ENCODE assay signal across 8 cellular contexts in genomic region chr3:42043116-42043796, GRCh38. TPM values are rescaled to one million over a fixed set of nuclear protein-coding genes. Genes with fewer than 3 reads are reported as not detected.
DNase-seq lines count a peak whose midpoint lies in the region; ATAC-seq and TF ChIP-seq lines count a peak whose summit lies in the region.

No MANE protein-coding gene starts in this region.

- no peak overlapping the region; the same call in 1 of the 2 replicates for H3K4me2 ChIP-seq in OCI-LY1 (ENCODE audit: low read length)

- ATAC-seq in psoas muscle = peak; percentile 62 to 69 (median 64)
- no peak for ATAC-seq in HG03159 (IDR thresholded peaks at IDR 0.05; ENCODE audit: unreplicated experiment)

- no peaks in the 10 kb centered on the region for H4K20me1 ChIP-seq in OCI-LY1 (ENCODE audit: insufficient read depth, low read length)

- H3K4me3 ChIP-seq in OCI-LY1 (ENCODE audit: low read depth, low read length, poor library complexity, severe bottlenecking) (no peak overlapping the region), psoas muscle (peak overlapping the region; percentile 42)

- peaks cover 92% of the 10 kb centered on the region for H3K79me2 ChIP-seq in OCI-LY1 (ENCODE audit: insufficient read depth, low read length)

- H3K4me1 ChIP-seq in OCI-LY1 (ENCODE audit: insufficient read depth, low read length, severe bottlenecking) (peaks cover 70% of the 10 kb centered on the region), psoas muscle (peaks cover 64% of the 10 kb centered on the region)

- no peak for TF ChIP-seq CTCF in OCI-LY1 (IDR thresholded peaks at IDR 0.05; ENCODE audit: low read length)
- TF ChIP-seq CTCF in psoas muscle (IDR thresholded peaks at IDR 0.05) = no peak

- WGBS in psoas muscle, 3 donors = 17 to 24% (median 23%) methylated on average over 9 of the region's 9 CpGs

- DNase-seq in ELR (ENCODE audit: low read depth) (peak; percentile 53), glomerular endothelial cell (ENCODE audit: extremely low read depth, low read depth, low spot score) (peak; percentile 94), psoas muscle (no peak), posterior cingulate gyrus (no peak), cerebellar cortex (ENCODE audit: low spot score) (no peak), cerebellar nuclear complex (lab: John Stamatoyannopoulos, UW) (no peak)

- H3K9me3 ChIP-seq in OCI-LY1 (ENCODE audit: low read length) = no peaks in the 10 kb centered on the region
- no peaks in the 10 kb centered on the region for H3K9me3 ChIP-seq in psoas muscle

- H3K36me3 ChIP-seq in OCI-LY1 (ENCODE audit: insufficient read depth, low read length) (peaks cover 9% of the 10 kb centered on the region; the same call in 1 of the 2 replicates), psoas muscle (ENCODE audit: insufficient read depth in 1 of 2, low read depth in 1 of 2) (no peaks in the 10 kb centered on the region)

- H2AFZ ChIP-seq in OCI-LY1 (ENCODE audit: low read length) = no peak overlapping the region

- H3K9ac ChIP-seq in OCI-LY1 (ENCODE audit: low read length) = no peak overlapping the region

- H3K27me3 ChIP-seq in OCI-LY1 (ENCODE audit: insufficient read depth, low read length) (no peaks in the 10 kb centered on the region), psoas muscle (ENCODE audit: insufficient read depth in 3 of 3, low read length in 2 of 3) (no peaks in the 10 kb centered on the region)

- no peaks in the 10 kb centered on the region for H3K9me2 ChIP-seq in OCI-LY1 (ENCODE audit: low read depth, low read length)

- H3K27ac ChIP-seq in OCI-LY1 (ENCODE audit: low read depth, low read length, poor library complexity, severe bottlenecking) (peak overlapping the region; percentile 53), psoas muscle (peak overlapping the region; percentile 92)

- intact Hi-C loops in psoas muscle (cut with DNase I) = no loop called here
- intact Hi-C loops in posterior cingulate gyrus (cut with DNase I) = no loop called here

- no peaks in the 10 kb centered on the region for H3F3A ChIP-seq in OCI-LY1 (ENCODE audit: insufficient read depth, low read length)

RNA-seq across cellular contexts. Expression of gene TRAK1, which starts 47.9 kb away (rescaled TPM):
- total RNA-seq in glomerular endothelial cell = 58.7 and 59.8 TPM in 2 replicates
- total RNA-seq in psoas muscle = 100 to 1,000 TPM in 3 of 4 donors, 10 to 100 TPM in 1; 94.8 to 128 (median 120) TPM
- polyA plus RNA-seq in psoas muscle = 10 to 100 TPM; 30.8 to 68.2 (median 45.2) TPM

Comparison
In these comparisons a context has a peak if more than half of its experiments do, and no peak if none do; other contexts are left out.
1. DNase-seq: peak in ELR (single experiment) and glomerular endothelial cell (single experiment); none in psoas muscle (0 of 2), posterior cingulate gyrus (0 of 10), cerebellar cortex (single experiment) and cerebellar nuclear complex (0 of 2).